8 cellular contexts compared by ENCODE assay signal in genomic region chr17:68200689-68201424, GRCh38. TPM values are rescaled to one million over a fixed set of nuclear protein-coding genes. Genes with fewer than 3 reads are reported as not detected.
A peak's percentile ranks its signal among the peaks of the same experiment; 100 is the strongest.
DNase-seq lines count a peak whose midpoint lies in the region; ATAC-seq, FAIRE-seq and TF ChIP-seq lines count a peak whose summit lies in the region.

No MANE protein-coding gene starts in this region.

- H3K4me1 Mint-ChIP-seq in CD8-positive, alpha-beta memory T cell: peaks cover 19 to 43% (median 25%) of the 10 kb centered on the region in 3 donors

- intact Hi-C loops in mammary epithelial cell (cut with micrococcal nuclease): loop anchor here (1.0 to 2.0 kb wide), 2 partner anchors 29 to 144 kb away; no protein-coding TSS in a partner anchor
- intact Hi-C loops in kidney (cut with DNase I): no loop called here

- in situ Hi-C loops in HAP-1 (cut with MboI; ENCODE audit: low sequenced_read_pairs): no loop called here
- in situ Hi-C loops in mammary epithelial cell (cut with MboI; ENCODE audit: low sequenced_read_pairs in 2 of 2): no loop called here

- H3K36me3 ChIP-seq in CD8-positive, alpha-beta memory T cell (ENCODE audit: insufficient read depth, low read length): no peaks in the 10 kb centered on the region
- no peaks in the 10 kb centered on the region for H3K36me3 ChIP-seq in HAP-1 (replicated peaks)
- no peaks in the 10 kb centered on the region for H3K36me3 ChIP-seq in WERI-Rb-1
- no peaks in the 10 kb centered on the region for H3K36me3 ChIP-seq in mammary epithelial cell (ENCODE audit: insufficient read depth, low read length)
- no peaks in the 10 kb centered on the region for H3K36me3 ChIP-seq in kidney (ENCODE audit: control insufficient read depth in 1 of 2, insufficient read depth in 2 of 2, low read length in 2 of 2)

- peak overlapping the region; percentile 81 for H3K4me2 ChIP-seq in mammary epithelial cell (ENCODE audit: insufficient read depth, low read depth, low read length)

- TF ChIP-seq CTCF in WERI-Rb-1 (IDR thresholded peaks at IDR 0.05; ENCODE audit: low read depth, low read length) (peak; percentile 97), mammary epithelial cell (conservative IDR thresholded peaks at IDR 0.05 in 1 of 2, IDR thresholded peaks at IDR 0.05 in 1 of 2; ENCODE audit: extremely low read depth in 1 of 2, insufficient read depth in 1 of 2, low read depth in 1 of 2, low read length in 2 of 2) (peak; percentile 58 to 88), kidney (IDR thresholded peaks at IDR 0.05; ENCODE audit: borderline replicate concordance, extremely low read depth, insufficient read depth) (peak; percentile 83)

- POLR2A ChIA-PET in CD8-positive, alpha-beta memory T cell (lab: Charles Lee): interaction anchor here (1.1 to 7.0 kb wide), 6 partner anchors 18 to 260 kb away, joined by 3 to 171 read pairs (median 6); partner anchors contain the start of genes AMZ2 and WIPI1

- H3K27ac Mint-ChIP-seq in CD8-positive, alpha-beta memory T cell: peak overlapping the region; percentile 15 to 92 (median 72)

- H3K79me2 ChIP-seq in mammary epithelial cell (ENCODE audit: insufficient read depth, low read length): no peaks in the 10 kb centered on the region

- no peaks in the 10 kb centered on the region for H4K20me1 ChIP-seq in mammary epithelial cell (ENCODE audit: insufficient read depth, low read length)

- H3K27me3 Mint-ChIP-seq in CD8-positive, alpha-beta memory T cell: peaks cover 0 to 2% of the 10 kb centered on the region in 2 donors

- no peaks in the 10 kb centered on the region for H3K9me3 ChIP-seq in CD8-positive, alpha-beta memory T cell (ENCODE audit: low read length)
- H3K9me3 ChIP-seq in HAP-1 (no peaks in the 10 kb centered on the region), WERI-Rb-1 (ENCODE audit: severe bottlenecking) (no peaks in the 10 kb centered on the region), mammary epithelial cell (replicated peaks; ENCODE audit: insufficient read depth, low read length) (no peaks in the 10 kb centered on the region), kidney (ENCODE audit: control insufficient read depth in 1 of 2, low read length in 2 of 2) (no peaks in the 10 kb centered on the region)

- dilution Hi-C loops in mammary epithelial cell (cut with HindIII; ENCODE audit: low sequenced_read_pairs): no loop called here

- peak; percentile 67 to 82 (median 71) for DNase-seq in CD8-positive, alpha-beta memory T cell
- DNase-seq in HAP-1 (ENCODE audit: low spot score in 2 of 2) (peak; percentile 78 to 90), NCI-H2171 treated with DMSO at 0.1 percent for 48 hours (lab: John Stamatoyannopoulos, UW) (peak; percentile 80), WERI-Rb-1 (peak; percentile 93), mammary epithelial cell (peak; percentile 50), kidney (peak; percentile 90)
- DNase-seq in stimulated activated CD4-positive, alpha-beta T cell treated with anti-CD3 and anti-CD28 coated beads, Interleukin-15, amount 100 ng/mL, for 24 hours: peak; percentile 85

- FAIRE-seq in kidney (lab: Jason Lieb, UNC): no peak

- no peak for ATAC-seq in HG03571 (IDR thresholded peaks at IDR 0.05; ENCODE audit: unreplicated experiment)

- H3K9me3 Mint-ChIP-seq in CD8-positive, alpha-beta memory T cell: no peaks in the 10 kb centered on the region

- CTCF ChIA-PET in CD8-positive, alpha-beta memory T cell (lab: Charles Lee): interaction anchor here (0.6 to 8.1 kb wide), 25 partner anchors 10 to 312 kb away, joined by 3 to 183 read pairs (median 4); partner anchors contain the start of genes AMZ2, PRKAR1A and WIPI1
- CTCF ChIA-PET in mammary epithelial cell (lab: Charles Lee; ENCODE audit: low non-redundant PET): interaction anchor here (0.7 kb wide), 1 partner anchor 83 kb away, joined by 3 read pairs; no protein-coding TSS in a partner anchor

- H3K4me3 ChIP-seq in CD8-positive, alpha-beta memory T cell (ENCODE audit: low read length): peak overlapping the region; percentile 87
- H3K4me3 ChIP-seq in HAP-1 (peak overlapping the region; percentile 1; the same call in 1 of the 2 replicates), WERI-Rb-1 (ENCODE audit: low read depth, low read length) (peak overlapping the region; percentile 20; the same call in 1 of the 2 replicates), mammary epithelial cell (replicated peaks in 1 of 3; ENCODE audit: insufficient read depth in 1 of 3, low read depth in 2 of 3, low read length in 3 of 3) (peak overlapping the region in 2 of 3 experiments; percentile 25 to 26), kidney (ENCODE audit: low read length in 2 of 2) (peak overlapping the region; percentile 46 to 58)

- H3K4me3 Mint-ChIP-seq in CD8-positive, alpha-beta memory T cell: peak overlapping the region; percentile 81 to 91 (median 86)

- H3K9ac ChIP-seq in mammary epithelial cell (ENCODE audit: insufficient read depth, low read length) (no peak overlapping the region), kidney (ENCODE audit: low read length in 2 of 2) (peak overlapping the region in 1 of 2 donors; percentile 1)

- H3K27ac ChIP-seq in CD8-positive, alpha-beta memory T cell (ENCODE audit: low read depth, low read length): no peak overlapping the region
- H3K27ac ChIP-seq in WERI-Rb-1: no peak overlapping the region
- no peak overlapping the region for H3K27ac ChIP-seq in mammary epithelial cell (ENCODE audit: insufficient read depth, low read depth, low read length)
- H3K27ac ChIP-seq in kidney (ENCODE audit: low read depth in 2 of 2, low read length in 2 of 2): no peak overlapping the region

- WGBS in mammary epithelial cell (ENCODE audit: low coverage, missing lambda C conversion rate): 0% methylated on average over 3 of the region's 31 CpGs

- H2AFZ ChIP-seq in mammary epithelial cell (ENCODE audit: low read depth, low read length): peak overlapping the region; percentile 57

- BruUV-seq in mammary epithelial cell (replicated peaks; lab: Mats Ljungman, UMichigan): no TSS peak

- H3K4me1 ChIP-seq in CD8-positive, alpha-beta memory T cell (ENCODE audit: insufficient read depth, low read length): peaks cover 30% of the 10 kb centered on the region
- no peaks in the 10 kb centered on the region; the same call in 1 of the 2 replicates for H3K4me1 ChIP-seq in HAP-1
- peaks cover 28% of the 10 kb centered on the region for H3K4me1 ChIP-seq in mammary epithelial cell (ENCODE audit: insufficient read depth, low read length)
- peaks cover 4 to 21% of the 10 kb centered on the region in 2 donors for H3K4me1 ChIP-seq in kidney (ENCODE audit: control insufficient read depth in 1 of 2, insufficient read depth in 1 of 2, low read depth in 1 of 2, low read length in 2 of 2)

- peaks cover 6% of the 10 kb centered on the region for H3K27me3 ChIP-seq in CD8-positive, alpha-beta memory T cell (ENCODE audit: insufficient read depth, low read length, poor library complexity, severe bottlenecking)
- H3K27me3 ChIP-seq in HAP-1 (ENCODE audit: low read depth): no peaks in the 10 kb centered on the region
- peaks cover 39% of the 10 kb centered on the region for H3K27me3 ChIP-seq in WERI-Rb-1 (ENCODE audit: insufficient read depth, low read depth, severe bottlenecking)
- H3K27me3 ChIP-seq in mammary epithelial cell (ENCODE audit: insufficient read depth, low read length): peaks cover 31% of the 10 kb centered on the region

- peaks cover 0 to 5% (median 0%) of the 10 kb centered on the region in 3 donors for H3K36me3 Mint-ChIP-seq in CD8-positive, alpha-beta memory T cell

RNA-seq across cellular contexts. Expression of gene AMZ2, which starts 47.0 kb away (rescaled TPM):
- 100 to 1,000 TPM; 113 to 118 TPM for total RNA-seq in CD8-positive, alpha-beta memory T cell
- 141 TPM for polyA plus RNA-seq in CD8-positive, alpha-beta memory T cell
- total RNA-seq in mammary epithelial cell (100 to 1,000 TPM in 1 of 2 donors, 10 to 100 TPM in 1; 96.4 to 124 TPM), kidney (48.6 TPM)
- polyA plus RNA-seq in mammary epithelial cell (83.9 TPM), kidney (ENCODE audit: insufficient read depth, low read depth, low replicate concordance) (90.9 TPM)
- polyA minus RNA-seq in mammary epithelial cell: 51.2 TPM

Comparison
In these comparisons a context has a peak if more than half of its experiments do, and no peak if none do; other contexts are left out.
1. H3K4me3 ChIP-seq: peak in every context shown above with its lines; median percentile 87 in CD8-positive, alpha-beta memory T cell; 52 in kidney; 26 in mammary epithelial cell; 20 in WERI-Rb-1; 1 in HAP-1.